Comparison of ENCODE assay signal across 9 cellular contexts in genomic region chr12:51262758-51263177, GRCh38. TPM values are rescaled to one million over a fixed set of nuclear protein-coding genes. Genes with fewer than 3 reads are reported as not detected.
DNase-seq lines count a peak whose midpoint lies in the region.
"Had no signal": no experiment of that assay in that cellular context is flagged by ENCODE, and none has a peak within 500 bp of the region (broad histone marks: within the 10 kb centered on the region; RNA-seq: fewer than 3 reads in every experiment).

No MANE protein-coding gene starts in this region.

- DNase-seq in NCI-H2171 treated with DMSO at 0.1 percent for 48 hours (lab: John Stamatoyannopoulos, UW), result peak; percentile 27
- DNase-seq in NCI-H2171 (lab: John Stamatoyannopoulos, UW), result no peak
- DNase-seq in MG63, result peak; percentile 58
- peak; percentile 68 for DNase-seq in adipocyte (ENCODE audit: low read depth)
- peak; percentile 68 for DNase-seq in mesenchymal stem cell
- DNase-seq in hippocampal formation (lab: John Stamatoyannopoulos, UW), result no peak
- DNase-seq in neuronal stem cell (ENCODE audit: low spot score), result no peak
- DNase-seq in mesenteric fat pad (ENCODE audit: low spot score), result no peak

- no peak overlapping the region for H3K4ac ChIP-seq in mesenchymal stem cell (ENCODE audit: low read depth in 1 of 2, low read length in 2 of 2)
- H3K4ac ChIP-seq in neuronal stem cell (ENCODE audit: low read length), result no peak overlapping the region

- no peak overlapping the region for H3K27ac ChIP-seq in mesenchymal stem cell (ENCODE audit: low read length, poor library complexity, severe bottlenecking)
- H3K27ac ChIP-seq in neuronal stem cell (replicated peaks; ENCODE audit: low read length), result no peak overlapping the region
- H3K27ac ChIP-seq: BLaER1 treated with 17β-estradiol and CSF1 and Interleukin-3, amounts not matched to agents 10 nM and 100 nM had no signal

- no peaks in the 10 kb centered on the region for H3K4me1 ChIP-seq in adipocyte (ENCODE audit: control insufficient read depth, insufficient read depth, low read length)
- H3K4me1 ChIP-seq in mesenchymal stem cell (ENCODE audit: control insufficient read depth, insufficient read depth, low read depth, low read length), result no peaks in the 10 kb centered on the region
- no peaks in the 10 kb centered on the region for H3K4me1 ChIP-seq in neuronal stem cell (ENCODE audit: control insufficient read depth in 2 of 2, insufficient read depth in 1 of 2, low read depth in 1 of 2, low read length in 2 of 2)

- H3K23ac ChIP-seq in mesenchymal stem cell (ENCODE audit: low read length in 2 of 2) (no peak overlapping the region), neuronal stem cell (ENCODE audit: low read depth, low read length, poor library complexity) (no peak overlapping the region)

- H3K14ac ChIP-seq in mesenchymal stem cell (ENCODE audit: low read length in 2 of 2) (no peak overlapping the region), neuronal stem cell (ENCODE audit: low read length) (no peak overlapping the region)

- H3K9me3 ChIP-seq in MG63, result no peaks in the 10 kb centered on the region
- H3K9me3 ChIP-seq in adipocyte (ENCODE audit: control insufficient read depth, low read length), result no peaks in the 10 kb centered on the region
- H3K9me3 ChIP-seq in mesenchymal stem cell (ENCODE audit: control insufficient read depth, low read length), result no peaks in the 10 kb centered on the region
- no peaks in the 10 kb centered on the region for H3K9me3 ChIP-seq in neuronal stem cell (replicated peaks in 1 of 2; ENCODE audit: control insufficient read depth in 2 of 2, insufficient read depth in 1 of 2, low read depth in 1 of 2, low read length in 2 of 2)
- H3K9me3 ChIP-seq: BLaER1 treated with 17β-estradiol and CSF1 and Interleukin-3, amounts not matched to agents 10 nM and 100 nM had no signal

- H2BK15ac ChIP-seq in mesenchymal stem cell (ENCODE audit: low read depth, poor library complexity, severe bottlenecking) (no peak overlapping the region), neuronal stem cell (ENCODE audit: low read length) (no peak overlapping the region)

- no peak overlapping the region for H3K4me2 ChIP-seq in mesenchymal stem cell (ENCODE audit: low read length, poor library complexity, severe bottlenecking)
- no peak overlapping the region for H3K4me2 ChIP-seq in neuronal stem cell (ENCODE audit: insufficient read depth, low read length, poor library complexity, severe bottlenecking)

- H2AK5ac ChIP-seq in mesenchymal stem cell (ENCODE audit: low read length, severe bottlenecking) (no peak overlapping the region), neuronal stem cell (ENCODE audit: low read depth, low read length) (no peak overlapping the region)

- H3K18ac ChIP-seq in mesenchymal stem cell (ENCODE audit: low read depth in 1 of 2, low read length in 2 of 2), result no peak overlapping the region
- no peak overlapping the region for H3K18ac ChIP-seq in neuronal stem cell (ENCODE audit: low read length)

- H2BK120ac ChIP-seq in mesenchymal stem cell (ENCODE audit: low read depth, low read length), result no peak overlapping the region
- H2BK120ac ChIP-seq in neuronal stem cell (ENCODE audit: low read depth, low read length), result no peak overlapping the region

- H2BK5ac ChIP-seq in mesenchymal stem cell (ENCODE audit: low read depth, low read length, poor library complexity, severe bottlenecking) (no peak overlapping the region), neuronal stem cell (ENCODE audit: low read length) (no peak overlapping the region)

- no peak overlapping the region for H4K8ac ChIP-seq in mesenchymal stem cell (ENCODE audit: low read length)
- no peak overlapping the region for H4K8ac ChIP-seq in neuronal stem cell (ENCODE audit: low read depth, low read length)

- H4K91ac ChIP-seq in mesenchymal stem cell (ENCODE audit: low read length) (no peak overlapping the region), neuronal stem cell (ENCODE audit: low read depth, low read length, poor library complexity) (no peak overlapping the region)

- 34% methylated on average over 7 of the region's 7 CpGs for WGBS in mesenchymal stem cell
- no CpG with 5 or more reads among the region's 7 CpGs for WGBS in neuronal stem cell (ENCODE audit: extremely low coverage in 2 of 2, insufficient read length in 2 of 2, insufficient replicate concordance in 1 of 2), 2 donors

- peaks cover 11% of the 10 kb centered on the region for H3K79me1 ChIP-seq in mesenchymal stem cell (replicated peaks; ENCODE audit: low read length, poor library complexity, severe bottlenecking)
- no peaks in the 10 kb centered on the region for H3K79me1 ChIP-seq in neuronal stem cell (ENCODE audit: low read depth, low read length)

- H3K9ac ChIP-seq in adipocyte (ENCODE audit: low read length) (no peak overlapping the region), mesenchymal stem cell (ENCODE audit: low read length) (no peak overlapping the region), neuronal stem cell (ENCODE audit: low read depth, low read length, poor library complexity) (no peak overlapping the region)
- H3K9ac ChIP-seq: BLaER1 treated with 17β-estradiol and CSF1 and Interleukin-3, amounts not matched to agents 10 nM and 100 nM had no signal

- H3K36me3 ChIP-seq in MG63, result no peaks in the 10 kb centered on the region
- no peaks in the 10 kb centered on the region for H3K36me3 ChIP-seq in adipocyte (ENCODE audit: control insufficient read depth, insufficient read depth, low read length, severe bottlenecking)
- H3K36me3 ChIP-seq in mesenchymal stem cell (ENCODE audit: control insufficient read depth in 1 of 2, insufficient read depth in 2 of 2, low read depth in 1 of 2, low read length in 2 of 2), result peaks cover 0 to 2% of the 10 kb centered on the region in 2 experiments
- H3K36me3 ChIP-seq in neuronal stem cell (replicated peaks in 1 of 2; ENCODE audit: control insufficient read depth in 2 of 2, insufficient read depth in 2 of 2, low read length in 2 of 2), result no peaks in the 10 kb centered on the region

- no peak overlapping the region for H3K4me3 ChIP-seq in MG63
- no peak overlapping the region for H3K4me3 ChIP-seq in adipocyte (ENCODE audit: low read length)
- H3K4me3 ChIP-seq in mesenchymal stem cell (ENCODE audit: insufficient read depth in 1 of 2, low read depth in 1 of 2, low read length in 2 of 2), result no peak overlapping the region
- H3K4me3 ChIP-seq in neuronal stem cell (ENCODE audit: low read length in 2 of 2), result no peak overlapping the region
- H3K4me3 ChIP-seq: BLaER1 treated with 17β-estradiol and CSF1 and Interleukin-3, amounts not matched to agents 10 nM and 100 nM had no signal

- H3K27me3 ChIP-seq in MG63 (no peaks in the 10 kb centered on the region), adipocyte (replicated peaks; ENCODE audit: control insufficient read depth, insufficient read depth, low read length) (no peaks in the 10 kb centered on the region), mesenchymal stem cell (ENCODE audit: control insufficient read depth in 1 of 2, insufficient read depth in 1 of 2, low read length in 2 of 2) (no peaks in the 10 kb centered on the region), neuronal stem cell (ENCODE audit: control insufficient read depth in 3 of 3, insufficient read depth in 3 of 3, low read depth in 1 of 3, low read length in 3 of 3) (peaks cover 0 to 5% (median 0%) of the 10 kb centered on the region in 3 experiments)
- H3K27me3 ChIP-seq: BLaER1 treated with 17β-estradiol and CSF1 and Interleukin-3, amounts not matched to agents 10 nM and 100 nM had no signal

- H2BK12ac ChIP-seq in mesenchymal stem cell (ENCODE audit: low read length in 2 of 2), result no peak overlapping the region
- H2BK12ac ChIP-seq in neuronal stem cell (ENCODE audit: low read length), result no peak overlapping the region

- H2AFZ ChIP-seq in mesenchymal stem cell (ENCODE audit: low read depth, low read length), result no peak overlapping the region
- no peak overlapping the region for H2AFZ ChIP-seq in neuronal stem cell (ENCODE audit: low read length)

RNA-seq across cellular contexts. Expression of gene SMAGP, which starts 7.4 kb away (rescaled TPM):
- total RNA-seq in MG63 (2014; rRNA removed; shearing (Covaris generic); ENCODE audit: low replicate concordance), result 2.1 and 20.1 TPM in 2 replicates
- 20.2 TPM for polyA plus RNA-seq in mesenchymal stem cell (2013, experiment 1 of 2)
- 20.5 TPM for polyA plus RNA-seq in mesenchymal stem cell (2013, experiment 2 of 2)
- polyA plus RNA-seq in neuronal stem cell (2013, experiment 1 of 2), result 8.4 TPM
- 8.1 TPM for polyA plus RNA-seq in neuronal stem cell (2013, experiment 2 of 2)
- total RNA-seq in mesenteric fat pad, result 10.1 TPM

RNA-seq across cellular contexts. Expression of gene DAZAP2, which starts 24.1 kb away (rescaled TPM):
- 102 and 192 TPM in 2 replicates for total RNA-seq in MG63 (2014; rRNA removed; shearing (Covaris generic); ENCODE audit: low replicate concordance)
- polyA plus RNA-seq in mesenchymal stem cell (2013, experiment 1 of 2), result 352 TPM
- polyA plus RNA-seq in mesenchymal stem cell (2013, experiment 2 of 2), result 292 TPM
- polyA plus RNA-seq in neuronal stem cell (2013, experiment 1 of 2), result 102 TPM
- polyA plus RNA-seq in neuronal stem cell (2013, experiment 2 of 2), result 103 TPM
- 159 TPM for total RNA-seq in mesenteric fat pad

RNA-seq across cellular contexts. Expression of gene POU6F1, which starts 44.9 kb away (rescaled TPM):
- 0.74 and 2.7 TPM in 2 replicates for total RNA-seq in MG63 (2014; rRNA removed; shearing (Covaris generic); ENCODE audit: low replicate concordance)
- polyA plus RNA-seq in mesenchymal stem cell (2013, experiment 1 of 2), result 7.4 TPM
- 8.8 TPM for polyA plus RNA-seq in mesenchymal stem cell (2013, experiment 2 of 2)
- 3.0 TPM for polyA plus RNA-seq in neuronal stem cell (2013, experiment 1 of 2)
- 2.9 TPM for polyA plus RNA-seq in neuronal stem cell (2013, experiment 2 of 2)
- 14.8 TPM for total RNA-seq in mesenteric fat pad

Comparison
In these comparisons a context has a peak if more than half of its experiments do, and no peak if none do; other contexts are left out.
1. DNase-seq: peak in NCI-H2171 treated with DMSO at 0.1 percent for 48 hours (single experiment), MG63 (single experiment), adipocyte (single experiment) and mesenchymal stem cell (single experiment); none in NCI-H2171 (single experiment), hippocampal formation (0 of 2), neuronal stem cell (single experiment) and mesenteric fat pad (single experiment).